In the genomic region with DNA sequence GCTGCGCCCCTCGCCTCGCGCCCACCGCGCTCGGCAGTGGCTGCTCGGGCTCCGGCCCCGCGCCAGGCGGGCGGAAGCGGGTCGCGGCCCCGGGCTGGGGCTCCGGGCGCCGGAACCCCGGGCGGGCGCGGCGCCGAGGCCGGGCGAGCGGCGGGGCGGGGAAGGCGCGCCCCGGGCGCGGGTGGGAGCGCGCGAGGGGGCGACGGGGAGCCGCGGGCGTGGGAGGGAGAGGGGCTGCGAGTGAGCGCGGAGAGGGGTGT, we compare ENCODE assay signal across 8 cellular contexts. TPM values are rescaled to one million over a fixed set of nuclear protein-coding genes. Genes with fewer than 3 reads are reported as not detected.
DNase-seq lines count a peak whose midpoint lies in the region; ATAC-seq and TF ChIP-seq lines count a peak whose summit lies in the region.

No MANE protein-coding gene starts in this region.

- 0% methylated on average over 47 of the region's 47 CpGs; no CpG with 5 or more reads in 1 of the 2 experiments for WGBS in endodermal cell (ENCODE audit: insufficient coverage in 1 of 2, insufficient read length in 1 of 2), 2 experiments

- H3K4me2 ChIP-seq in KMS-11 (no peak overlapping the region), parathyroid adenoma (ENCODE audit: low read length) (peak overlapping the region; percentile 88)

- peaks cover 12% of the 10 kb centered on the region for H3K4me1 ChIP-seq in KMS-11 (ENCODE audit: low read depth, poor library complexity, severe bottlenecking)
- peaks cover 3% of the 10 kb centered on the region for H3K4me1 ChIP-seq in endodermal cell (ENCODE audit: control insufficient read depth, insufficient read depth, low read length)
- H3K4me1 ChIP-seq in parathyroid adenoma, result no peaks in the 10 kb centered on the region

- H3K36me3 Mint-ChIP-seq in endodermal cell (ENCODE audit: low read depth), result peaks cover 39% of the 10 kb centered on the region

- peaks cover 25% of the 10 kb centered on the region for H3K4me1 Mint-ChIP-seq in endodermal cell

- H3K36me3 ChIP-seq in KMS-11 (ENCODE audit: insufficient read depth) (no peaks in the 10 kb centered on the region), endodermal cell (ENCODE audit: control insufficient read depth, insufficient read depth, low read length) (peaks cover 37% of the 10 kb centered on the region), parathyroid adenoma (ENCODE audit: control insufficient read depth, insufficient read depth, low read length) (no peaks in the 10 kb centered on the region)

- peak overlapping the region; percentile 85 for H3K27ac Mint-ChIP-seq in endodermal cell

- no peak for TF ChIP-seq CTCF in KMS-11 (conservative IDR thresholded peaks at IDR 0.05; ENCODE audit: low read depth, low read length)
- no peak for TF ChIP-seq CTCF in endodermal cell (conservative IDR thresholded peaks at IDR 0.05)
- no peak for TF ChIP-seq CTCF in parathyroid adenoma (IDR thresholded peaks at IDR 0.05)

- peak; percentile 42 for ATAC-seq in GM18511 (IDR thresholded peaks at IDR 0.05; ENCODE audit: unreplicated experiment)
- ATAC-seq in HG02763 (IDR thresholded peaks at IDR 0.05; ENCODE audit: unreplicated experiment), result no peak

- H3K79me2 ChIP-seq in KMS-11 (ENCODE audit: insufficient read depth, low read depth), result peaks cover 10% of the 10 kb centered on the region; the same call in 1 of the 2 replicates
- peaks cover 4% of the 10 kb centered on the region for H3K79me2 ChIP-seq in parathyroid adenoma

- H3K27me3 Mint-ChIP-seq in endodermal cell (ENCODE audit: insufficient read depth), result peaks cover 4% of the 10 kb centered on the region

- H3K4me3 Mint-ChIP-seq in endodermal cell, result peak overlapping the region; percentile 95

- H3K27me3 ChIP-seq in KMS-11 (ENCODE audit: insufficient read depth, low read depth) (no peaks in the 10 kb centered on the region), endodermal cell (ENCODE audit: control insufficient read depth, insufficient read depth, low read length, poor library complexity, severe bottlenecking) (no peaks in the 10 kb centered on the region), parathyroid adenoma (ENCODE audit: control insufficient read depth, insufficient read depth, low read length) (no peaks in the 10 kb centered on the region)

- peak overlapping the region; percentile 67; the same call in 1 of the 2 replicates for H3K9ac ChIP-seq in KMS-11
- H3K9ac ChIP-seq in endodermal cell (ENCODE audit: extremely low read depth, low read length, poor library complexity, severe bottlenecking), result no peak overlapping the region
- no peak overlapping the region for H3K9ac ChIP-seq in parathyroid adenoma

- DNase-seq in endodermal cell (no peak), Kasumi-1 (lab: John Stamatoyannopoulos, UW) (no peak), SIG-M5 treated with dmso at 0.1 percent for 504 hours (lab: John Stamatoyannopoulos, UW; ENCODE audit: unreplicated experiment) (no peak), NCI-H1105 treated with DMSO at 0.1 percent for 48 hours (lab: John Stamatoyannopoulos, UW) (no peak)

- peaks cover 31% of the 10 kb centered on the region for H3K9me3 ChIP-seq in endodermal cell (ENCODE audit: control insufficient read depth, low read length)
- no peaks in the 10 kb centered on the region for H3K9me3 ChIP-seq in parathyroid adenoma (ENCODE audit: control insufficient read depth, low read length)

- peaks cover 38% of the 10 kb centered on the region for H3K9me3 Mint-ChIP-seq in endodermal cell

- H3K4me3 ChIP-seq in KMS-11 (IDR thresholded peaks at IDR 0.05; ENCODE audit: insufficient read depth, low read depth, low read length) (no peak overlapping the region), endodermal cell (ENCODE audit: low read length) (peak overlapping the region; percentile 83), parathyroid adenoma (ENCODE audit: low read depth, low read length) (peak overlapping the region; percentile 51)

- no peaks in the 10 kb centered on the region for H4K20me1 ChIP-seq in KMS-11 (ENCODE audit: insufficient read depth)

- H2AFZ ChIP-seq in KMS-11 (ENCODE audit: low read depth), result peak overlapping the region; percentile 96
- peak overlapping the region; percentile 83 for H2AFZ ChIP-seq in parathyroid adenoma

- H3K27ac ChIP-seq in KMS-11 (no peak overlapping the region; the same call in 1 of the 2 replicates), endodermal cell (ENCODE audit: low read depth, low read length) (peak overlapping the region; percentile 77), parathyroid adenoma (no peak overlapping the region)

RNA-seq across cellular contexts. Expression of gene IGF2BP2, which starts 0.5 kb away (rescaled TPM):
- 100 to 1,000 TPM; 143 to 162 TPM for total RNA-seq in endodermal cell
- polyA plus RNA-seq in endodermal cell (2013, experiment 1 of 2), result 156 TPM
- polyA plus RNA-seq in endodermal cell (2013, experiment 2 of 2), result 148 TPM
